ENCODE assay signal across 8 cellular contexts in genomic region chr1:160169553-160170399, GRCh38. TPM values are rescaled to one million over a fixed set of nuclear protein-coding genes. Genes with fewer than 3 reads are reported as not detected.
DNase-seq lines count a peak whose midpoint lies in the region; ATAC-seq and TF ChIP-seq lines count a peak whose summit lies in the region.

No MANE protein-coding gene starts in this region.

- CTCF ChIA-PET in HEK293T (lab: Yijun Ruan, JAX): interaction anchor here (0.7 kb wide), 2 partner anchors 185 to 247 kb away, joined by 3 to 4 read pairs; no protein-coding TSS in a partner anchor

- no peak overlapping the region for H3K27ac ChIP-seq in caudate nucleus (ENCODE audit: low read depth, low read length)

- POLR2A ChIA-PET in HEK293T (lab: Yijun Ruan, JAX): no interaction called here

- DNase-seq in HEK293T (ENCODE audit: extremely low spot score) (no peak), NCI-H345 treated with DMSO at 0.1 percent for 48 hours (lab: John Stamatoyannopoulos, UW; ENCODE audit: unreplicated experiment) (peak; percentile 77), iPS-NIHi7 (ENCODE audit: extremely low spot score) (peak; percentile 82), DMS 273 treated with DMSO at 0.1 percent for 48 hours (lab: John Stamatoyannopoulos, UW) (no peak), caudate nucleus (lab: John Stamatoyannopoulos, UW) (no peak), omental fat pad (ENCODE audit: low spot score) (no peak)

- ATAC-seq in GM18511 (IDR thresholded peaks at IDR 0.05; ENCODE audit: unreplicated experiment) (peak; percentile 86), omental fat pad (ENCODE audit: low FRiP score) (no peak), HG02623 (IDR thresholded peaks at IDR 0.05; ENCODE audit: unreplicated experiment) (no peak)

- TF ChIP-seq CTCF in omental fat pad (IDR thresholded peaks at IDR 0.05): no peak

TF ChIP-seq in HEK293T, 16 proteins besides CTCF, POLR2A, EP300 and RAD21:
- TF ChIP-seq HDGF (IDR thresholded peaks at IDR 0.05; ENCODE audit: borderline replicate concordance) (no peak), PKNOX1 (IDR thresholded peaks at IDR 0.05) (peak; percentile 81)

RNA-seq across cellular contexts. Expression of gene ATP1A4, which starts 18.4 kb away (rescaled TPM):
- 1 to 10 TPM in 1 of 4 donors, under 1 TPM in 1, not detected in 2; 0.47 to 1.6 TPM for total RNA-seq in omental fat pad

RNA-seq across cellular contexts. Expression of gene CASQ1, which starts 20.6 kb away (rescaled TPM):
- under 1 TPM in 2 of 4 donors, not detected in 2; 0.48 to 0.69 TPM for total RNA-seq in omental fat pad

RNA-seq across cellular contexts. Expression of gene PEA15, which starts 35.4 kb away (rescaled TPM):
- 100 to 1,000 TPM in 3 of 4 donors, 10 to 100 TPM in 1; 89.1 to 214 (median 153) TPM for total RNA-seq in omental fat pad

RNA-seq across cellular contexts. Expression of gene ATP1A2, which starts 54.2 kb away (rescaled TPM):
- 10 to 100 TPM; 45.5 to 91.1 (median 76.3) TPM for total RNA-seq in omental fat pad

Comparison
In these comparisons a context has a peak if more than half of its experiments do, and no peak if none do; other contexts are left out.
1. DNase-seq: peak in NCI-H345 treated with DMSO at 0.1 percent for 48 hours (single experiment) and iPS-NIHi7 (single experiment); none in HEK293T (single experiment), DMS 273 treated with DMSO at 0.1 percent for 48 hours (single experiment), caudate nucleus (0 of 61) and omental fat pad (single experiment).